In genomic region chr1:151762941-151763921, GRCh38 we compare ENCODE assay signal across 8 cellular contexts. TPM values are rescaled to one million over a fixed set of nuclear protein-coding genes. Genes with fewer than 3 reads are reported as not detected.
DNase-seq lines count a peak whose midpoint lies in the region; ATAC-seq and TF ChIP-seq lines count a peak whose summit lies in the region.

Gene MRPL9 (minus strand): TSS chr1:151763496. CDS start chr1:151763479, 17 bp downstream.

- peak within 1 kb of the TSS; percentile 86 for H3K9ac ChIP-seq in Loucy (ENCODE audit: low read depth, low read length, poor library complexity, severe bottlenecking)

- H3K4me1 Mint-ChIP-seq in GM23338 (peaks cover 4% of the 10 kb centered on the region; the same call in 2 of the 3 replicates), nephron (peaks cover 12% of the 10 kb centered on the region)

- H3K4me3 Mint-ChIP-seq in GM23338 (peak within 1 kb of the TSS; percentile 80), nephron (peak within 1 kb of the TSS; percentile 84 to 94 (median 92))

- H4K20me1 ChIP-seq in DOHH2 (ENCODE audit: control insufficient read depth, insufficient read depth, low read depth, low read length) = no peaks in the 10 kb centered on the region
- H4K20me1 ChIP-seq in GM23338 (replicated peaks; ENCODE audit: insufficient read depth) = no peaks in the 10 kb centered on the region
- no peaks in the 10 kb centered on the region for H4K20me1 ChIP-seq in Loucy (ENCODE audit: insufficient read depth, low read length, poor library complexity, severe bottlenecking)

- H2AFZ ChIP-seq in GM23338 (peak within 1 kb of the TSS; percentile 90), Loucy (ENCODE audit: low read length) (peak within 1 kb of the TSS; percentile 86)

- H3K4me3 ChIP-seq in DOHH2 (ENCODE audit: low read length) (peak within 1 kb of the TSS; percentile 91), GM23338 (peak within 1 kb of the TSS; percentile 97), Loucy (ENCODE audit: low read length, poor library complexity, severe bottlenecking) (peak within 1 kb of the TSS; percentile 96)

- H3K27ac ChIP-seq in DOHH2 (ENCODE audit: low read depth, low read length) (peak within 1 kb of the TSS; percentile 40), GM23338 (ENCODE audit: low read depth) (peak within 1 kb of the TSS; percentile 90)

- H3K27me3 ChIP-seq in DOHH2 (ENCODE audit: control insufficient read depth, low read length) (no peaks in the 10 kb centered on the region), GM23338 (ENCODE audit: insufficient read depth) (no peaks in the 10 kb centered on the region), Loucy (ENCODE audit: insufficient read depth, low read length, poor library complexity, severe bottlenecking) (no peaks in the 10 kb centered on the region)

- H3K79me2 ChIP-seq in DOHH2 (ENCODE audit: control insufficient read depth, low read length) (peaks cover 20% of the 10 kb centered on the region), GM23338 (replicated peaks; ENCODE audit: insufficient read depth) (peaks cover 9% of the 10 kb centered on the region), Loucy (ENCODE audit: insufficient read depth, low read length) (peaks cover 26% of the 10 kb centered on the region)

- H3K36me3 ChIP-seq in DOHH2 (ENCODE audit: control insufficient read depth, low read length) (peaks cover 38% of the 10 kb centered on the region), GM23338 (ENCODE audit: insufficient read depth) (peaks cover 23% of the 10 kb centered on the region), Loucy (ENCODE audit: insufficient read depth, low read length) (peaks cover 12% of the 10 kb centered on the region; the same call in 1 of the 2 replicates)

- H3K4me2 ChIP-seq in DOHH2 (ENCODE audit: low read length) (peak within 1 kb of the TSS; percentile 65), GM23338 (peak within 1 kb of the TSS; percentile 89), Loucy (ENCODE audit: low read depth, low read length, poor library complexity, severe bottlenecking) (peak within 1 kb of the TSS; percentile 90)

- H3K9me3 Mint-ChIP-seq in GM23338 (no peaks in the 10 kb centered on the region), nephron (no peaks in the 10 kb centered on the region)

- H3F3A ChIP-seq in DOHH2 (ENCODE audit: control insufficient read depth, insufficient read depth) (peaks cover 5% of the 10 kb centered on the region; the same call in 1 of the 2 replicates), GM23338 (replicated peaks; ENCODE audit: low read depth) (no peaks in the 10 kb centered on the region), Loucy (ENCODE audit: low read depth) (no peaks in the 10 kb centered on the region)

- peaks cover 32% of the 10 kb centered on the region for H3K36me3 Mint-ChIP-seq in GM23338 (ENCODE audit: low read depth)
- H3K36me3 Mint-ChIP-seq in nephron (ENCODE audit: low read depth) = peaks cover 34% of the 10 kb centered on the region

- H3K27ac Mint-ChIP-seq in GM23338 (peak within 1 kb of the TSS; percentile 67), nephron (peak within 1 kb of the TSS; percentile 97 to 99 (median 98))

- H3K9me3 ChIP-seq in DOHH2 (ENCODE audit: control insufficient read depth, insufficient read depth, low read length) (no peaks in the 10 kb centered on the region), Loucy (ENCODE audit: insufficient read depth, low read depth, low read length) (no peaks in the 10 kb centered on the region)

- H3K27me3 Mint-ChIP-seq in GM23338 (ENCODE audit: insufficient read depth, low read depth, poor library complexity) = no peaks in the 10 kb centered on the region
- peaks cover 6% of the 10 kb centered on the region for H3K27me3 Mint-ChIP-seq in nephron (ENCODE audit: low read depth)

- H3K4me1 ChIP-seq in DOHH2 (ENCODE audit: control insufficient read depth, low read length) = peaks cover 14% of the 10 kb centered on the region
- H3K4me1 ChIP-seq in GM23338 (ENCODE audit: insufficient read depth) = peaks cover 5% of the 10 kb centered on the region; the same call in 1 of the 2 replicates
- H3K4me1 ChIP-seq in Loucy (ENCODE audit: insufficient read depth, low read length, poor library complexity, severe bottlenecking) = peaks cover 18% of the 10 kb centered on the region

- TF ChIP-seq CTCF in DOHH2 (IDR thresholded peaks at IDR 0.05; ENCODE audit: low read depth, low read length, poor library complexity, severe bottlenecking) (no peak), GM23338 (conservative IDR thresholded peaks at IDR 0.05; ENCODE audit: low read depth in 2 of 2) (no peak), Loucy (conservative IDR thresholded peaks at IDR 0.05; ENCODE audit: low read length) (no peak), nephron (IDR thresholded peaks at IDR 0.05; ENCODE audit: unreplicated experiment in 3 of 3) (no peak)

- peak; percentile 90 for DNase-seq in GM23338 (ENCODE audit: low spot score)
- peak; percentile 30 for DNase-seq in SIG-M5 (lab: John Stamatoyannopoulos, UW)
- peak; percentile 95 for DNase-seq in activated effector memory CD4-positive, alpha-beta T cell treated with anti-CD3 and anti-CD28 coated beads, Interleukin-2, amount 50 U/mL, for 16 hours
- peak; percentile 48 for DNase-seq in fibroblast of the conjunctiva (ENCODE audit: low read depth)
- peak; percentile 89 for DNase-seq in stimulated activated naive CD8-positive, alpha-beta T cell treated with anti-CD3 and anti-CD28 coated beads, Interleukin-15, Interleukin-2, amounts not matched to agents 100 U/mL and 50 U/mL, for 24 hours

- peak; percentile 100 for ATAC-seq in GM23338
- peak; percentile 99 for ATAC-seq in stimulated activated naive CD8-positive, alpha-beta T cell treated with anti-CD3 and anti-CD28 coated beads, Interleukin-15, Interleukin-2, amounts not matched to agents 100 U/mL and 50 U/mL, for 24 hours

- H3K9me2 ChIP-seq in DOHH2 (replicated peaks; ENCODE audit: control insufficient read depth, low read length) = no peaks in the 10 kb centered on the region
- no peaks in the 10 kb centered on the region for H3K9me2 ChIP-seq in GM23338 (ENCODE audit: insufficient read depth)
- no peaks in the 10 kb centered on the region for H3K9me2 ChIP-seq in Loucy (replicated peaks; ENCODE audit: low read depth, low read length)

TF ChIP-seq in GM23338, 12 proteins besides CTCF, POLR2A, EP300 and RAD21 (continues in another document):
- peak; percentile 73 for TF ChIP-seq CREB1 (CRISPR knock-in tag; IDR thresholded peaks at IDR 0.05; ENCODE audit: low read depth)
- no peak for TF ChIP-seq ZNF114 (CRISPR knock-in tag; IDR thresholded peaks at IDR 0.05)
- TF ChIP-seq EZH2 (IDR thresholded peaks at IDR 0.05; ENCODE audit: low read depth, unreplicated experiment) = no peak
- no peak for TF ChIP-seq STAT1 (IDR thresholded peaks at IDR 0.05; ENCODE audit: unreplicated experiment)
- TF ChIP-seq NANOG (IDR thresholded peaks at IDR 0.05; ENCODE audit: borderline replicate concordance) = no peak
- no peak for TF ChIP-seq JUNB (IDR thresholded peaks at IDR 0.05; ENCODE audit: unreplicated experiment)
- no peak for TF ChIP-seq REST (IDR thresholded peaks at IDR 0.05; ENCODE audit: unreplicated experiment)
- TF ChIP-seq ETS1 (IDR thresholded peaks at IDR 0.05) = peak; percentile 75
- peak; percentile 68 for TF ChIP-seq POLR2AphosphoS5 (IDR thresholded peaks at IDR 0.05; ENCODE audit: low read depth)
- TF ChIP-seq ZNF331 (CRISPR knock-in tag; IDR thresholded peaks at IDR 0.05; ENCODE audit: low read depth) = no peak
- no peak for TF ChIP-seq EZH2phosphoT487 (IDR thresholded peaks at IDR 0.05; ENCODE audit: unreplicated experiment)

RNA-seq across cellular contexts. Expression of gene MRPL9, which starts in this region (rescaled TPM):
- 88.5 and 89.0 TPM in 2 replicates for total RNA-seq in GM23338 (2014; rRNA removed; shearing (Covaris generic))
- polyA plus RNA-seq in GM23338 (2016; fragmentation: Nextera tagmentation; extraction: Ambion mirVana) = 126 TPM in 2 replicates

Comparison
In these comparisons a context has a peak if more than half of its experiments do, and no peak if none do; other contexts are left out.
1. Peak in every context shown above with its lines: DNase-seq, ATAC-seq, H3K4me3 ChIP-seq and H3K27ac ChIP-seq.
2. DNase-seq: peak in every context shown above with its lines; median percentile 95 in activated effector memory CD4-positive, alpha-beta T cell treated with anti-CD3 and anti-CD28 coated beads, Interleukin-2, amount 50 U/mL, for 16 hours; 90 in GM23338; 89 in stimulated activated naive CD8-positive, alpha-beta T cell treated with anti-CD3 and anti-CD28 coated beads, Interleukin-15, Interleukin-2, amounts not matched to agents 100 U/mL and 50 U/mL, for 24 hours; 48 in fibroblast of the conjunctiva; 30 in SIG-M5.